Comparison of ENCODE assay signal across 25 cellular contexts in genomic region chr20:53879048-53879684, GRCh38.
DNase-seq lines count a peak whose midpoint lies in the region; ATAC-seq and TF ChIP-seq lines count a peak whose summit lies in the region.
"Had no signal": no experiment of that assay in that cellular context is flagged by ENCODE, and none has a peak within 500 bp of the region (broad histone marks: within the 10 kb centered on the region; RNA-seq: fewer than 3 reads in every experiment).

No MANE protein-coding gene starts in this region.

- no peak overlapping the region for H3K27ac Mint-ChIP-seq in WTC11
- H3K27ac Mint-ChIP-seq: activated T-helper 2 cell treated with anti-CD3 and anti-CD28 coated beads, Interferon-gamma antibody, Interleukin-2, Interleukin-4, amounts not matched to agents 10 μg/mL and 5 μg/mL and 100 μg/mL, durations not matched to agents 14 hours and 24 hours and 36 hours had no signal

- TF ChIP-seq CTCF in WTC11 (IDR thresholded peaks at IDR 0.05): no peak

- H3K9me3 Mint-ChIP-seq in WTC11: peaks cover 5% of the 10 kb centered on the region

- DNase-seq in EH (ENCODE audit: low read depth) (peak; percentile 37), WTC11 (ENCODE audit: low spot score) (no peak), left colon (no peak), sciatic nerve (ENCODE audit: low spot score) (no peak), iPS-NIHi7 (ENCODE audit: extremely low spot score) (no peak), GM03348 (ENCODE audit: low spot score) (no peak)
- DNase-seq: activated CD4-positive, alpha-beta T cell treated with anti-CD3 and anti-CD28 coated beads for 4 hours; activated CD8-positive, alpha-beta memory T cell treated with anti-CD3 and anti-CD28 coated beads for 24 hours; activated T-cell treated with anti-CD3 and anti-CD28 coated beads for 4 hours; effector CD4-positive, alpha-beta T cell; KBM-7; left ventricle myocardium inferior; NCI-H1092 treated with DMSO at 0.1 percent for 48 hours; NCI-H187; NCI-H2171; PC-9; right cardiac atrium; SIG-M5; SW 1271; T-helper 9 cell; tibial artery had no signal

- no peaks in the 10 kb centered on the region; the same call in 1 of the 2 replicates for H3K27me3 Mint-ChIP-seq in WTC11 (ENCODE audit: low read depth)

- no peak overlapping the region for H3K4me3 Mint-ChIP-seq in WTC11

- intact Hi-C loops in left colon (cut with DNase I, micrococcal nuclease): no loop called here
- intact Hi-C loops in sciatic nerve (cut with DNase I): no loop called here

- H3K4me1 Mint-ChIP-seq in WTC11: peaks cover 55% of the 10 kb centered on the region

- ATAC-seq in WTC11: no peak
- ATAC-seq in left colon: peak; percentile 24
- peak; percentile 20 for ATAC-seq in sciatic nerve
- no peak for ATAC-seq in HG03139 (IDR thresholded peaks at IDR 0.05; ENCODE audit: unreplicated experiment)
- ATAC-seq: activated naive CD4-positive, alpha-beta T cell treated with anti-CD3 and anti-CD28 coated beads, Interleukin-2, amount 50 U/mL, for 72 hours; HCT116; right cardiac atrium had no signal

- H3K36me3 Mint-ChIP-seq in WTC11: no peaks in the 10 kb centered on the region

- CTCF ChIA-PET in WTC11 (lab: Charles Lee): interaction anchor here (1.3 to 4.0 kb wide), 2 partner anchors 14 to 36 kb away, joined by 4 to 21 read pairs; no protein-coding TSS in a partner anchor

- POLR2A ChIA-PET in WTC11 (lab: Charles Lee): no interaction called here

TF ChIP-seq in WTC11, 78 proteins besides CTCF, POLR2A, EP300 and RAD21:
- TF ChIP-seq GABPB1 (CRISPR knock-in tag; IDR thresholded peaks at IDR 0.05): 0 out of 2 replicates have a peak, but pooled peaks have one; percentile 0
- TF ChIP-seq FOXP1 (CRISPR knock-in tag; IDR thresholded peaks at IDR 0.05; ENCODE audit: borderline replicate concordance): no peak
- no peak for TF ChIP-seq TEAD1 (CRISPR knock-in tag; IDR thresholded peaks at IDR 0.05)
- no peak for TF ChIP-seq GTF2I (CRISPR knock-in tag; conservative IDR thresholded peaks at IDR 0.05)

Comparison
In these comparisons a context has a peak if more than half of its experiments do, and no peak if none do; other contexts are left out.
1. ATAC-seq: peak in left colon (single experiment) and sciatic nerve (single experiment); none in WTC11 (single experiment) and HG03139 (single experiment).